In genomic region chr2:86036790-86037138, GRCh38 we compare ENCODE assay signal across 10 cellular contexts.
DNase-seq lines count a peak whose midpoint lies in the region.
"Had no signal": no experiment of that assay in that cellular context is flagged by ENCODE, and none has a peak within 500 bp of the region (broad histone marks: within the 10 kb centered on the region; RNA-seq: fewer than 3 reads in every experiment).

No MANE protein-coding gene starts in this region.

- H3K4me1 ChIP-seq in mesenchymal stem cell (ENCODE audit: control insufficient read depth, insufficient read depth, low read depth, low read length) = peaks cover 38% of the 10 kb centered on the region

- H3K4me2 ChIP-seq in mesenchymal stem cell (ENCODE audit: low read length, poor library complexity, severe bottlenecking) = peak overlapping the region; percentile 32

- peaks cover 50% of the 10 kb centered on the region for H3K36me3 Mint-ChIP-seq in T-helper 2 cell treated with Interferon-gamma antibody and Interleukin-4, amounts not matched to agents 5 μg/mL and 100 μg/mL, for 36 hours (ENCODE audit: low read depth)

- peak overlapping the region; percentile 97 for H3K4ac ChIP-seq in mesenchymal stem cell (ENCODE audit: low read depth in 1 of 2, low read length in 2 of 2)

- peaks cover 60 to 71% of the 10 kb centered on the region in 2 experiments for H3K36me3 ChIP-seq in mesenchymal stem cell (ENCODE audit: control insufficient read depth in 1 of 2, insufficient read depth in 2 of 2, low read depth in 1 of 2, low read length in 2 of 2)

- H3K27ac ChIP-seq in angular gyrus (ENCODE audit: low read depth, low read length) (peak overlapping the region; percentile 95), mesenchymal stem cell (ENCODE audit: low read length, poor library complexity, severe bottlenecking) (peak overlapping the region; percentile 96), temporal lobe (ENCODE audit: low read depth, low read length) (peak overlapping the region; percentile 95)
- H3K27ac ChIP-seq: VCaP had no signal

- H2AK5ac ChIP-seq in mesenchymal stem cell (ENCODE audit: low read length, severe bottlenecking) = peak overlapping the region; percentile 97

- peak overlapping the region; percentile 71 for H4K8ac ChIP-seq in mesenchymal stem cell (ENCODE audit: low read length)

- no peaks in the 10 kb centered on the region for H3K27me3 ChIP-seq in mesenchymal stem cell (ENCODE audit: control insufficient read depth in 1 of 2, insufficient read depth in 1 of 2, low read length in 2 of 2)

- H2BK12ac ChIP-seq in mesenchymal stem cell (ENCODE audit: low read length in 2 of 2) = peak overlapping the region; percentile 11 to 99

- H3K14ac ChIP-seq in mesenchymal stem cell (ENCODE audit: low read length in 2 of 2) = no peak overlapping the region

- H3K4me1 Mint-ChIP-seq in T-helper 2 cell treated with Interferon-gamma antibody and Interleukin-4, amounts not matched to agents 5 μg/mL and 100 μg/mL, for 36 hours (ENCODE audit: low read depth) = peaks cover 66% of the 10 kb centered on the region

- peak overlapping the region; percentile 82 for H3K4me3 Mint-ChIP-seq in T-helper 2 cell treated with Interferon-gamma antibody and Interleukin-4, amounts not matched to agents 5 μg/mL and 100 μg/mL, for 36 hours

- H4K91ac ChIP-seq in mesenchymal stem cell (ENCODE audit: low read length) = peak overlapping the region; percentile 67

- no peaks in the 10 kb centered on the region for H3K9me3 ChIP-seq in mesenchymal stem cell (ENCODE audit: control insufficient read depth, low read length)

- peak overlapping the region; percentile 84 for H3K9ac ChIP-seq in mesenchymal stem cell (ENCODE audit: low read length)

- no peaks in the 10 kb centered on the region for H3K27me3 Mint-ChIP-seq in T-helper 2 cell treated with Interferon-gamma antibody and Interleukin-4, amounts not matched to agents 5 μg/mL and 100 μg/mL, for 36 hours (ENCODE audit: low read depth)

- no peak for DNase-seq in T-helper 2 cell treated with Interferon-gamma antibody and Interleukin-4, amounts not matched to agents 5 μg/mL and 100 μg/mL, for 36 hours (ENCODE audit: low spot score)
- DNase-seq in T-helper 2 cell (no peak), mesenchymal stem cell (no peak), RKO (ENCODE audit: low spot score) (no peak), DMS53 treated with DMSO at 0.1 percent for 48 hours (lab: John Stamatoyannopoulos, UW; ENCODE audit: unreplicated experiment) (no peak), SKM-1 treated with dmso at 0.1 percent for 144 hours (lab: John Stamatoyannopoulos, UW; ENCODE audit: unreplicated experiment) (no peak)
- DNase-seq: NCI-H1048 had no signal

- H3K23ac ChIP-seq in mesenchymal stem cell (ENCODE audit: low read length in 2 of 2) = no peak overlapping the region

- peak overlapping the region; percentile 69 for H2BK5ac ChIP-seq in mesenchymal stem cell (ENCODE audit: low read depth, low read length, poor library complexity, severe bottlenecking)

- peak overlapping the region; percentile 92 to 95 for H3K18ac ChIP-seq in mesenchymal stem cell (ENCODE audit: low read depth in 1 of 2, low read length in 2 of 2)

- H3K9me3 Mint-ChIP-seq in T-helper 2 cell treated with Interferon-gamma antibody and Interleukin-4, amounts not matched to agents 5 μg/mL and 100 μg/mL, for 36 hours = no peaks in the 10 kb centered on the region

- no peak overlapping the region for H2AFZ ChIP-seq in mesenchymal stem cell (ENCODE audit: low read depth, low read length)

- H3K4me3 ChIP-seq in mesenchymal stem cell (ENCODE audit: insufficient read depth in 1 of 2, low read depth in 1 of 2, low read length in 2 of 2) = peak overlapping the region in 1 of 2 experiments; percentile 27

- peak overlapping the region; percentile 97 for H2BK120ac ChIP-seq in mesenchymal stem cell (ENCODE audit: low read depth, low read length)

- 88% methylated on average over 4 of the region's 5 CpGs for WGBS in mesenchymal stem cell

- peaks cover 12% of the 10 kb centered on the region for H3K79me1 ChIP-seq in mesenchymal stem cell (replicated peaks; ENCODE audit: low read length, poor library complexity, severe bottlenecking)

- peak overlapping the region; percentile 98 for H3K27ac Mint-ChIP-seq in T-helper 2 cell treated with Interferon-gamma antibody and Interleukin-4, amounts not matched to agents 5 μg/mL and 100 μg/mL, for 36 hours

- peak overlapping the region; percentile 83 for H2BK15ac ChIP-seq in mesenchymal stem cell (ENCODE audit: low read depth, poor library complexity, severe bottlenecking)
